In genomic region chr14:103088921-103089320, GRCh38 we compare ENCODE assay signal across 32 cellular contexts. TPM values are rescaled to one million over a fixed set of nuclear protein-coding genes. Genes with fewer than 3 reads are reported as not detected.
"Had no signal": no experiment of that assay in that cellular context is flagged by ENCODE, and none has a peak within 500 bp of the region (broad histone marks: within the 10 kb centered on the region; RNA-seq: fewer than 3 reads in every experiment).

No MANE protein-coding gene starts in this region.

- ATAC-seq: activated CD8-positive, alpha-beta T cell treated with anti-CD3 and anti-CD28 coated beads for 36 hours; activated T-cell treated with anti-CD3 and anti-CD28 coated beads, Interleukin-2, amount 50 U/mL, for 72 hours; activated T-helper 17 cell treated with anti-CD3 and anti-CD28 coated beads, Interleukin-2, amount 50 U/mL, for 72 hours had no signal

- FAIRE-seq: RCC 7860, TTC549 had no signal

- H3K4me2 ChIP-seq: PC-9 had no signal

- H3K36me3 ChIP-seq: ascending aorta, cardiac muscle cell, MG63, SJCRH30 had no signal

- DNase-seq: activated CD4-positive, alpha-beta T cell treated with anti-CD3 and anti-CD28 coated beads, Interleukin-2, amount 10 ng/mL, durations not matched to agents 24 days and 14 days; activated CD4-positive, alpha-beta T cell treated with anti-CD3 and anti-CD28 coated beads, Interleukin-2, amount 50 U/mL, for 4 hours; activated CD8-positive, alpha-beta T cell treated with anti-CD3 and anti-CD28 coated beads for 36 hours; activated effector memory CD4-positive, alpha-beta T cell treated with anti-CD3 and anti-CD28 coated beads, Interleukin-2, amount 50 U/mL, for 16 hours; activated naive CD4-positive, alpha-beta T cell treated with Interleukin-2 at 50 U/mL for 16 hours; activated naive CD8-positive, alpha-beta T cell treated with anti-CD3 and anti-CD28 coated beads, Interleukin-2, amount 10 ng/mL, durations not matched to agents 7 days and 5 days; activated T-cell treated with anti-CD3 and anti-CD28 coated beads, Interleukin-2, amount 50 U/mL, for 1 hour; activated T-cell treated with anti-CD3 and anti-CD28 coated beads, Interleukin-2, amount 50 U/mL, for 72 hours; amygdala; Kasumi-1; KG1; MG63; NCI-H1048; NCI-H1105 treated with DMSO at 0.1 percent for 48 hours; NCI-H1436 treated with DMSO at 0.1 percent for 48 hours; NCI-H1694 treated with DMSO at 0.1 percent for 48 hours; NCI-H2029; NCI-H345; NCI-H524 treated with DMSO at 0.1 percent for 48 hours; SHP77; SJCRH30 had no signal

- H3K9me3 ChIP-seq: ascending aorta, MG63, SJCRH30 had no signal

- H3K4me3 ChIP-seq: ascending aorta, cardiac muscle cell, MG63, PC-9, SJCRH30, SK-N-MC had no signal

- H2AFZ ChIP-seq: PC-9 had no signal

- H3K27ac ChIP-seq: ascending aorta, cardiac muscle cell, PC-9, RWPE1, SJCRH30, SK-N-MC had no signal

- H3K27me3 ChIP-seq: ascending aorta, MG63 had no signal

RNA-seq across cellular contexts. Expression of gene LBHD2, which starts 4.9 kb away (rescaled TPM):
- total RNA-seq: activated CD4-positive, alpha-beta T cell treated with anti-CD3 and anti-CD28 coated beads, Interleukin-2, amount 10 ng/mL, durations not matched to agents 24 days and 14 days; activated CD8-positive, alpha-beta memory T cell treated with anti-CD3 and anti-CD28 coated beads for 36 hours; activated CD8-positive, alpha-beta T cell treated with anti-CD3 and anti-CD28 coated beads for 36 hours; activated naive CD8-positive, alpha-beta T cell treated with anti-CD3 and anti-CD28 coated beads, Interleukin-2, amount 10 ng/mL, durations not matched to agents 7 days and 5 days; activated T-cell treated with anti-CD3 and anti-CD28 coated beads, Interleukin-2, amount 50 U/mL, for 72 hours; activated T-helper 17 cell treated with anti-CD3 and anti-CD28 coated beads, Interleukin-2, amount 50 U/mL, for 72 hours; ascending aorta; cardiac muscle cell; NCI-H460; SJCRH30; T-helper 1 cell treated with Interleukin-12 subunit alpha and Interleukin-12 subunit beta and Interleukin-4 antibody, amounts not matched to agents 30 ng/mL and 1 ng/mL, for 36 hours had no signal
- polyA plus RNA-seq: cardiac muscle cell had no signal

RNA-seq across cellular contexts. Expression of gene EXOC3L4, which starts 5.6 kb away (rescaled TPM):
- total RNA-seq: activated CD4-positive, alpha-beta T cell treated with anti-CD3 and anti-CD28 coated beads, Interleukin-2, amount 10 ng/mL, durations not matched to agents 24 days and 14 days; activated CD8-positive, alpha-beta memory T cell treated with anti-CD3 and anti-CD28 coated beads for 36 hours; activated CD8-positive, alpha-beta T cell treated with anti-CD3 and anti-CD28 coated beads for 36 hours; activated naive CD8-positive, alpha-beta T cell treated with anti-CD3 and anti-CD28 coated beads, Interleukin-2, amount 10 ng/mL, durations not matched to agents 7 days and 5 days; activated T-cell treated with anti-CD3 and anti-CD28 coated beads, Interleukin-2, amount 50 U/mL, for 72 hours; activated T-helper 17 cell treated with anti-CD3 and anti-CD28 coated beads, Interleukin-2, amount 50 U/mL, for 72 hours; ascending aorta; SJCRH30; T-helper 1 cell treated with Interleukin-12 subunit alpha and Interleukin-12 subunit beta and Interleukin-4 antibody, amounts not matched to agents 30 ng/mL and 1 ng/mL, for 36 hours had no signal
